8 cellular contexts compared by ENCODE assay signal in genomic region chr18:2541925-2542563, GRCh38. TPM values are rescaled to one million over a fixed set of nuclear protein-coding genes. Genes with fewer than 3 reads are reported as not detected.
DNase-seq lines count a peak whose midpoint lies in the region; ATAC-seq and TF ChIP-seq lines count a peak whose summit lies in the region.
"Not testable (repeated sequence)": the region's sequence is repeated elsewhere in the genome, so short reads cannot be mapped to it uniquely, and the experiment has no call there.

No MANE protein-coding gene starts in this region.

- ATAC-seq in body of pancreas, result not testable (repeated sequence)

- TF ChIP-seq CTCF in AG10803 (conservative IDR thresholded peaks at IDR 0.05; ENCODE audit: low read length), result peak; percentile 75
- TF ChIP-seq CTCF in GM13976 (IDR thresholded peaks at IDR 0.05; ENCODE audit: borderline replicate concordance, control extremely low read depth, extremely low read depth, insufficient read depth, missing control alignments), result peak; percentile 54
- TF ChIP-seq CTCF in HFFc6 (IDR thresholded peaks at IDR 0.05), result peak; percentile 83
- peak; percentile 31; the same call in 1 of the 2 replicates for TF ChIP-seq CTCF in OCI-LY1 (IDR thresholded peaks at IDR 0.05; ENCODE audit: low read length)
- peak; percentile 26 to 79 (median 69) for TF ChIP-seq CTCF in body of pancreas (IDR thresholded peaks at IDR 0.05)
- peak; percentile 56 for TF ChIP-seq CTCF in glutamatergic neuron (IDR thresholded peaks at IDR 0.05; ENCODE audit: partially characterized antibody, unreplicated experiment)
- TF ChIP-seq CTCF in neutrophil (IDR thresholded peaks at IDR 0.05), result peak; percentile 55

- H4K20me1 ChIP-seq in OCI-LY1 (ENCODE audit: insufficient read depth, low read length), result not testable (repeated sequence)

- not testable (repeated sequence) for H3F3A ChIP-seq in OCI-LY1 (ENCODE audit: insufficient read depth, low read length)

- H3K27me3 ChIP-seq in OCI-LY1 (ENCODE audit: insufficient read depth, low read length); body of pancreas; neutrophil: not testable (repeated sequence)

- not testable (repeated sequence) for H3K27ac ChIP-seq in OCI-LY1 (ENCODE audit: low read depth, low read length, poor library complexity, severe bottlenecking); body of pancreas; neutrophil

- not testable (repeated sequence) for H2AFZ ChIP-seq in OCI-LY1 (ENCODE audit: low read length)

- not testable (repeated sequence) for H3K36me3 Mint-ChIP-seq in HFFc6 (ENCODE audit: low read depth); glutamatergic neuron (ENCODE audit: unreplicated experiment)

- H3K27ac Mint-ChIP-seq in HFFc6; glutamatergic neuron (ENCODE audit: unreplicated experiment): not testable (repeated sequence)

- DNase-seq in AG10803 (ENCODE audit: low read depth) (peak; percentile 48), GM13976 (ENCODE audit: low spot score) (peak; percentile 19), HFFc6 (peak; percentile 50), LoVo (ENCODE audit: low spot score) (peak; percentile 59)
- DNase-seq in body of pancreas, glutamatergic neuron: not testable (repeated sequence)

- H3K27me3 Mint-ChIP-seq in HFFc6 (ENCODE audit: insufficient read depth); glutamatergic neuron (ENCODE audit: unreplicated experiment): not testable (repeated sequence)

- peaks cover 46% of the 10 kb centered on the region for H3K4me1 ChIP-seq in OCI-LY1 (ENCODE audit: insufficient read depth, low read length, severe bottlenecking)
- not testable (repeated sequence) for H3K4me1 ChIP-seq in body of pancreas; neutrophil (ENCODE audit: control insufficient read depth in 1 of 2, insufficient read depth in 1 of 2, low read depth in 1 of 2, low read length in 1 of 2)

- WGBS in body of pancreas, 2 donors, result 16 to 17% methylated on average over 3 of the region's 3 CpGs

- H3K4me1 Mint-ChIP-seq in HFFc6 (ENCODE audit: low read depth), result peaks cover 35% of the 10 kb centered on the region
- H3K4me1 Mint-ChIP-seq in glutamatergic neuron (ENCODE audit: low read depth, unreplicated experiment), result not testable (repeated sequence)

- not testable (repeated sequence) for H3K9me3 Mint-ChIP-seq in HFFc6; glutamatergic neuron (ENCODE audit: unreplicated experiment)

- not testable (repeated sequence) for H3K4me3 Mint-ChIP-seq in HFFc6; glutamatergic neuron (ENCODE audit: unreplicated experiment)

- H3K4me2 ChIP-seq in OCI-LY1 (ENCODE audit: low read length), result not testable (repeated sequence)

- not testable (repeated sequence) for TF ChIP-seq POLR2A in body of pancreas (IDR thresholded peaks at IDR 0.05)

- not testable (repeated sequence) for H3K9me3 ChIP-seq in OCI-LY1 (ENCODE audit: low read length); body of pancreas; neutrophil

- intact Hi-C loops in body of pancreas (cut with DNase I), result loop anchor here (10.0 kb wide), 2 partner anchors 437 to 1677 kb away; no protein-coding TSS in a partner anchor

- H3K9me2 ChIP-seq in OCI-LY1 (ENCODE audit: low read depth, low read length), result not testable (repeated sequence)

- H3K36me3 ChIP-seq in OCI-LY1 (ENCODE audit: insufficient read depth, low read length); body of pancreas (replicated peaks in 1 of 2; ENCODE audit: insufficient read depth in 1 of 2, low read depth in 2 of 2): not testable (repeated sequence)
- H3K36me3 ChIP-seq in neutrophil, result peaks cover 20% of the 10 kb centered on the region

- in situ Hi-C loops in GM13976 (cut with MboI; ENCODE audit: low sequenced_read_pairs, unreplicated experiment), result loop anchor here (25.0 kb wide), 3 partner anchors 205 to 955 kb away; no protein-coding TSS in a partner anchor

- not testable (repeated sequence) for H3K9ac ChIP-seq in OCI-LY1 (ENCODE audit: low read length)

- not testable (repeated sequence) for H3K79me2 ChIP-seq in OCI-LY1 (ENCODE audit: insufficient read depth, low read length)

- H3K4me3 ChIP-seq in AG10803 (ENCODE audit: low read length); OCI-LY1 (ENCODE audit: low read depth, low read length, poor library complexity, severe bottlenecking); body of pancreas; neutrophil (ENCODE audit: low read depth in 1 of 2, low read length in 1 of 2): not testable (repeated sequence)

RNA-seq across cellular contexts. Expression of gene METTL4, which starts 29.3 kb away (rescaled TPM):
- 1 to 10 TPM; 6.3 to 9.4 (median 9.0) TPM for total RNA-seq in HFFc6 (2021; fragmentation: NEBNext Ultra II Directional; extraction: Animal tissue kit (Norgen Biotek cat#: 25700))
- 1 to 10 TPM; 1.8 to 4.3 TPM for total RNA-seq in body of pancreas
- 15.4 TPM for total RNA-seq in glutamatergic neuron (ENCODE audit: unreplicated experiment)

RNA-seq across cellular contexts. Expression of gene NDC80, which starts 29.3 kb away (rescaled TPM):
- total RNA-seq in HFFc6 (2021; fragmentation: NEBNext Ultra II Directional; extraction: Animal tissue kit (Norgen Biotek cat#: 25700)), result 10 to 100 TPM; 12.7 to 30.2 (median 25.4) TPM
- not detected for total RNA-seq in body of pancreas
- 7.7 TPM for total RNA-seq in glutamatergic neuron (ENCODE audit: unreplicated experiment)

Comparison
In these comparisons a context has a peak if more than half of its experiments do, and no peak if none do; other contexts are left out.
1. CTCF ChIP-seq: peak in every context shown above with its lines; median percentile 83 in HFFc6; 75 in AG10803; 69 in body of pancreas; 56 in glutamatergic neuron; 55 in neutrophil; 54 in GM13976; 31 in OCI-LY1.